29 cellular contexts compared by ENCODE assay signal in the genomic region with DNA sequence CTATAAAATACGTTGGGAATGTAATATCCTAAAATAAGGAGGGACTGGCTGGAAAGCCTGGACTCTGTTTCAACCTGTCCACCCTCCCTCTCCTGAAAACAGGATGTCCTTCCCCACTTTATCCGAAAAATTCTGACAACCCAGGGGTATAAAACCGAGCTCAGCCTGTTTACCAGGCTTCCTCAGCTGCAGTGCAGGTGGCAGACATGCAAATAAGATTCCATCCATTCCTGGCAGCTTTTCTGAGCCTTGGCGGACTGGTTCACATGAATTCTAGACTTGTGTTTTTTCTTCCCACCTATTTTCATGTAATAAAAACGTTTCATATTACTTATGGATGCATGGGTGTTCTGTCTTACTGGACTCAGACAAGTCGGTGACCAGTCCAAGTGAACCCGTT.
"Had no signal": no experiment of that assay in that cellular context is flagged by ENCODE, and none has a peak within 500 bp of the region (broad histone marks: within the 10 kb centered on the region; RNA-seq: fewer than 3 reads in every experiment).

No MANE protein-coding gene starts in this region.

- H3K36me3 Mint-ChIP-seq: activated naive CD8-positive, alpha-beta T cell had no signal

- H3K4me3 ChIP-seq: coronary artery, dorsolateral prefrontal cortex had no signal

- H3K27ac Mint-ChIP-seq: activated CD4-positive, alpha-beta memory T cell treated with anti-CD3 and anti-CD28 coated beads, Interleukin-2, amount 10 ng/mL, durations not matched to agents 7 days and 5 days; activated CD4-positive, alpha-beta T cell treated with anti-CD3 and anti-CD28 coated beads, Interleukin-2, amount 10 ng/mL, durations not matched to agents 7 days and 5 days; activated naive CD8-positive, alpha-beta T cell; activated T-helper 17 cell treated with anti-CD3 and anti-CD28 coated beads, Interleukin-2, amount 50 U/mL, for 72 hours; dendritic cell treated with granulocyte-macrophage colony-stimulating factor and Interleukin-4, amounts not matched to agents 40 ng/mL and 50 ng/mL, for 4 days; endodermal cell; WTC11 had no signal

- DNase-seq: activated CD4-positive, alpha-beta memory T cell treated with anti-CD3 and anti-CD28 coated beads, Interleukin-2, amount 10 ng/mL, durations not matched to agents 7 days and 5 days; activated CD4-positive, alpha-beta T cell treated with anti-CD3 and anti-CD28 coated beads for 1 hour; activated CD4-positive, alpha-beta T cell treated with anti-CD3 and anti-CD28 coated beads for 4 hours; activated CD4-positive, alpha-beta T cell treated with anti-CD3 and anti-CD28 coated beads, Interleukin-2, amount 10 ng/mL, durations not matched to agents 7 days and 5 days; activated CD4-positive, alpha-beta T cell treated with anti-CD3 and anti-CD28 coated beads, Interleukin-2, amount 50 U/mL, for 4 hours; activated CD8-positive, alpha-beta memory T cell treated with anti-CD3 and anti-CD28 coated beads, Interleukin-2, amount 50 U/mL, for 48 hours; activated effector memory CD4-positive, alpha-beta T cell treated with Interleukin-2 at 50 U/mL for 16 hours; activated gamma-delta T cell treated with Interleukin-2 at 50 U/mL for 16 hours; activated naive CD4-positive, alpha-beta T cell treated with anti-CD3 and anti-CD28 coated beads, Interleukin-2, amount 50 U/mL, for 16 hours; activated naive CD4-positive, alpha-beta T cell treated with Interleukin-2 at 50 U/mL for 16 hours; activated T-cell treated with anti-CD3 and anti-CD28 coated beads for 4 hours; activated T-cell treated with anti-CD3 and anti-CD28 coated beads, Interleukin-2, amount 50 U/mL, for 4 hours; amniotic stem cell; anterior cingulate cortex; brain microvascular endothelial cell; dorsolateral prefrontal cortex; effector memory CD4-positive, alpha-beta T cell; endodermal cell; foreskin fibroblast; head of caudate nucleus; T-helper 2 cell had no signal

- H3K4me3 Mint-ChIP-seq: activated CD4-positive, alpha-beta memory T cell treated with anti-CD3 and anti-CD28 coated beads, Interleukin-2, amount 10 ng/mL, durations not matched to agents 7 days and 5 days; activated CD4-positive, alpha-beta T cell treated with anti-CD3 and anti-CD28 coated beads, Interleukin-2, amount 10 ng/mL, durations not matched to agents 7 days and 5 days; activated naive CD8-positive, alpha-beta T cell; activated T-cell treated with anti-CD3 and anti-CD28 coated beads, Interleukin-2, amount 50 U/mL, for 4 hours; activated T-helper 17 cell treated with anti-CD3 and anti-CD28 coated beads, Interleukin-2, amount 50 U/mL, for 72 hours; central memory CD8-positive, alpha-beta T cell; dendritic cell treated with granulocyte-macrophage colony-stimulating factor and Interleukin-4, amounts not matched to agents 40 ng/mL and 50 ng/mL, for 4 days; endodermal cell; WTC11 had no signal

- H3K4me1 Mint-ChIP-seq: activated CD4-positive, alpha-beta memory T cell treated with anti-CD3 and anti-CD28 coated beads, Interleukin-2, amount 10 ng/mL, durations not matched to agents 7 days and 5 days; activated CD4-positive, alpha-beta T cell treated with anti-CD3 and anti-CD28 coated beads, Interleukin-2, amount 10 ng/mL, durations not matched to agents 7 days and 5 days; activated T-helper 17 cell treated with anti-CD3 and anti-CD28 coated beads, Interleukin-2, amount 50 U/mL, for 72 hours; central memory CD8-positive, alpha-beta T cell; endodermal cell had no signal

- ATAC-seq: activated T-cell treated with anti-CD3 and anti-CD28 coated beads, Interleukin-2, amount 50 U/mL, for 4 hours; activated T-helper 17 cell treated with anti-CD3 and anti-CD28 coated beads, Interleukin-2, amount 50 U/mL, for 72 hours; esophagus mucosa; WTC11 had no signal

- H3K27ac ChIP-seq: brain microvascular endothelial cell, coronary artery, dorsolateral prefrontal cortex, VCaP had no signal

- H3K27me3 ChIP-seq: brain microvascular endothelial cell had no signal

- H3K27me3 Mint-ChIP-seq: activated CD4-positive, alpha-beta memory T cell treated with anti-CD3 and anti-CD28 coated beads, Interleukin-2, amount 10 ng/mL, durations not matched to agents 7 days and 5 days; activated CD4-positive, alpha-beta T cell treated with anti-CD3 and anti-CD28 coated beads, Interleukin-2, amount 10 ng/mL, durations not matched to agents 7 days and 5 days; activated naive CD8-positive, alpha-beta T cell; activated T-helper 17 cell treated with anti-CD3 and anti-CD28 coated beads, Interleukin-2, amount 50 U/mL, for 72 hours; central memory CD8-positive, alpha-beta T cell; dendritic cell treated with granulocyte-macrophage colony-stimulating factor and Interleukin-4, amounts not matched to agents 40 ng/mL and 50 ng/mL, for 4 days had no signal

- H3K36me3 ChIP-seq: brain microvascular endothelial cell had no signal
